Comparison of ENCODE assay signal across 8 cellular contexts in genomic region chr3:53709856-53710674, GRCh38.
A peak's percentile ranks its signal among the peaks of the same experiment; 100 is the strongest.
DNase-seq lines count a peak whose midpoint lies in the region; ATAC-seq and TF ChIP-seq lines count a peak whose summit lies in the region.

No MANE protein-coding gene starts in this region.

- H3K4me3 Mint-ChIP-seq in activated naive CD8-positive, alpha-beta T cell treated with anti-CD3 and anti-CD28 coated beads for 36 hours: no peak overlapping the region

- DNase-seq in BJ (ENCODE audit: low read depth) (no peak), LNCaP clone FGC (ENCODE audit: low read depth) (peak; percentile 11), Right ventricle myocardium superior (peak; percentile 85), posterior cingulate gyrus (peak; percentile 23 to 95 (median 68)), uterus (peak; percentile 69 to 71)
- DNase-seq in activated naive CD8-positive, alpha-beta T cell treated with anti-CD3 and anti-CD28 coated beads for 36 hours: peak; percentile 62

- no peaks in the 10 kb centered on the region for H3K36me3 ChIP-seq in BJ (ENCODE audit: control insufficient read depth, insufficient read depth, low read length)
- H3K36me3 ChIP-seq in uterus: no peaks in the 10 kb centered on the region

- no peaks in the 10 kb centered on the region for H3K9me3 Mint-ChIP-seq in activated naive CD8-positive, alpha-beta T cell treated with anti-CD3 and anti-CD28 coated beads for 36 hours

- H3K27ac Mint-ChIP-seq in activated naive CD8-positive, alpha-beta T cell treated with anti-CD3 and anti-CD28 coated beads for 36 hours: no peak overlapping the region

- no peak overlapping the region for H3K27ac ChIP-seq in uterus

- H3K4me3 ChIP-seq in BJ (ENCODE audit: low read depth, low read length) (no peak overlapping the region), LNCaP clone FGC (ENCODE audit: low read depth, low read length) (no peak overlapping the region), uterus (no peak overlapping the region)

- H3K9me3 ChIP-seq in uterus: no peaks in the 10 kb centered on the region

- intact Hi-C loops in Right ventricle myocardium superior (cut with DNase I): loop anchor here (5.0 kb wide), 2 partner anchors 33 to 408 kb away; no protein-coding TSS in a partner anchor
- intact Hi-C loops in posterior cingulate gyrus (cut with DNase I): loop anchor here (1.0 to 2.0 kb wide), 2 partner anchors 335 to 411 kb away; no protein-coding TSS in a partner anchor
- intact Hi-C loops in uterus (cut with DNase I; ENCODE audit: low total_unique reads): no loop called here

- ATAC-seq in GM19397 (IDR thresholded peaks at IDR 0.05; ENCODE audit: unreplicated experiment) (peak; percentile 66), SK-N-SH treated with all-trans-retinoic acid at 6 μM for 48 hours (peak; percentile 98), Right ventricle myocardium superior (ENCODE audit: poor library complexity) (peak; percentile 68)

- CTCF ChIA-PET in BJ (lab: Yijun Ruan, JAX): interaction anchor here (0.6 to 3.3 kb wide), 16 partner anchors 9 to 492 kb away, joined by 3 to 15 read pairs (median 4); no protein-coding TSS in a partner anchor

- no peaks in the 10 kb centered on the region for H3K27me3 Mint-ChIP-seq in activated naive CD8-positive, alpha-beta T cell treated with anti-CD3 and anti-CD28 coated beads for 36 hours

- no peaks in the 10 kb centered on the region for H3K36me3 Mint-ChIP-seq in activated naive CD8-positive, alpha-beta T cell treated with anti-CD3 and anti-CD28 coated beads for 36 hours

- POLR2A ChIA-PET in BJ (lab: Charles Lee): no interaction called here

- H3K27me3 ChIP-seq in BJ (ENCODE audit: control insufficient read depth, insufficient read depth, low read length) (peaks cover 1% of the 10 kb centered on the region), uterus (no peaks in the 10 kb centered on the region)

- TF ChIP-seq POLR2A in uterus (IDR thresholded peaks at IDR 0.05): no peak

- H3K4me1 Mint-ChIP-seq in activated naive CD8-positive, alpha-beta T cell treated with anti-CD3 and anti-CD28 coated beads for 36 hours: peaks cover 4% of the 10 kb centered on the region

- H3K4me1 ChIP-seq in uterus: no peaks in the 10 kb centered on the region

- TF ChIP-seq CTCF in BJ (IDR thresholded peaks at IDR 0.05; ENCODE audit: insufficient read depth, low read depth, low read length) (peak; percentile 83), LNCaP clone FGC (IDR thresholded peaks at IDR 0.05; ENCODE audit: control insufficient read depth, extremely low read depth, insufficient read depth) (peak; percentile 81), uterus (IDR thresholded peaks at IDR 0.05) (peak; percentile 77 to 90 (median 80))

TF ChIP-seq in SK-N-SH treated with all-trans-retinoic acid at 6 μM for 48 hours, 23 proteins besides CTCF, POLR2A, EP300 and RAD21:
- no peak for TF ChIP-seq PPARA (CRISPR knock-in tag; IDR thresholded peaks at IDR 0.05; ENCODE audit: borderline replicate concordance)
TF ChIP-seq in SK-N-SH treated with all-trans-retinoic acid at 6 μM for 48 hours: peak in this region for 0.
